In genomic region chr1:85030536-85030935, GRCh38 we compare ENCODE assay signal across 34 cellular contexts.
"Had no signal": no experiment of that assay in that cellular context is flagged by ENCODE, and none has a peak within 500 bp of the region (broad histone marks: within the 10 kb centered on the region; RNA-seq: fewer than 3 reads in every experiment).

No MANE protein-coding gene starts in this region.

- H3K9me3 ChIP-seq: MG63 had no signal

- H3K4me3 ChIP-seq: MG63 had no signal

- H3K36me3 ChIP-seq: MG63 had no signal

- H3K27me3 ChIP-seq: MG63 had no signal

- DNase-seq: Karpas-422, Kasumi-1, MG63, MM.1S, MV-4-11, NCI-H1048, NCI-H1092, NCI-H1092 treated with DMSO at 0.1 percent for 48 hours, NCI-H1105, NCI-H1105 treated with DMSO at 0.1 percent for 48 hours, NCI-H1417, NCI-H1417 treated with DMSO at 0.1 percent for 48 hours, NCI-H1436, NCI-H1436 treated with DMSO at 0.1 percent for 48 hours, NCI-H146, NCI-H1694 treated with DMSO at 0.1 percent for 48 hours, NCI-H187, NCI-H187 treated with DMSO at 0.1 percent for 48 hours, NCI-H1930, NCI-H2029, NCI-H2029 treated with DMSO at 0.1 percent for 48 hours, NCI-H2081, NCI-H2081 treated with DMSO at 0.1 percent for 48 hours, NCI-H2107, NCI-H2171, NCI-H2171 treated with DMSO at 0.1 percent for 48 hours, NCI-H2227 treated with DMSO at 0.1 percent for 48 hours, NCI-H226, NCI-H345, NCI-H446, NCI-H446 treated with DMSO at 0.1 percent for 48 hours, NCI-H510A, NCI-H510A treated with DMSO at 0.1 percent for 48 hours, NCI-H524 had no signal
